10 cellular contexts compared by ENCODE assay signal in the genomic region with DNA sequence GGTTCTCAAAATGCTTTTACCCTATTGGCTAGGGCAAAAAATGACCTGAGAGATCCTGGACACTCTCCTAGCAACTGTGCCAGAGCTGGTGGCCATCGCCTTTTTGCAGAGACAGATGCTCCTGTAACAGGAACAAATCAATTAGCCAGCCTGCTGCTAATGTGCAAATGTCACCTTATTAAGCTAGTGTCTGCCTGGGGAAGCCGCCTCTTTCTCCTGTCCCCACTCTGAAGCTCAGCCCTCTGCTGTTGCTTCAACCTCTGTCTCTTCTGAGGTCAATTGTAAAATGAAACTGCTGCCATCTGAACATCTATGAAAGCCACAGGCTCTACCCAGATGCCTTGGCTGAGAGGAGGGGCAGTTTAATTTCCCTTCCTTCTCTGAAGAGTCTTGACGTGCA.
DNase-seq lines count a peak whose midpoint lies in the region; ATAC-seq and TF ChIP-seq lines count a peak whose summit lies in the region.
"Had no signal": no experiment of that assay in that cellular context is flagged by ENCODE, and none has a peak within 500 bp of the region (broad histone marks: within the 10 kb centered on the region; RNA-seq: fewer than 3 reads in every experiment).

No MANE protein-coding gene starts in this region.

- H3K27ac ChIP-seq in SJCRH30, result no peak overlapping the region
- H3K27ac ChIP-seq: neutrophil had no signal

- no peaks in the 10 kb centered on the region for H3K36me3 Mint-ChIP-seq in activated CD4-positive, alpha-beta T cell treated with anti-CD3 and anti-CD28 coated beads, Interleukin-2, amount 10 ng/mL, durations not matched to agents 24 days and 14 days (ENCODE audit: low read depth)
- no peaks in the 10 kb centered on the region for H3K36me3 Mint-ChIP-seq in progenitor cell of endocrine pancreas (ENCODE audit: insufficient read depth)

- peak overlapping the region; percentile 87 for H3K27ac Mint-ChIP-seq in activated CD4-positive, alpha-beta T cell treated with anti-CD3 and anti-CD28 coated beads, Interleukin-2, amount 10 ng/mL, durations not matched to agents 24 days and 14 days
- peak overlapping the region; percentile 39 for H3K27ac Mint-ChIP-seq in progenitor cell of endocrine pancreas
- H3K27ac Mint-ChIP-seq: HFFc6 had no signal

- H3K27me3 ChIP-seq in SJCRH30, result no peaks in the 10 kb centered on the region
- H3K27me3 ChIP-seq: neutrophil had no signal

- no peak overlapping the region for H3K4me3 ChIP-seq in SJCRH30

- TF ChIP-seq CTCF in progenitor cell of endocrine pancreas (IDR thresholded peaks at IDR 0.05; ENCODE audit: unreplicated experiment), result no peak

- H3K4me1 ChIP-seq in SJCRH30, result no peaks in the 10 kb centered on the region

- no peaks in the 10 kb centered on the region for H3K36me3 ChIP-seq in SJCRH30
- H3K36me3 ChIP-seq: neutrophil had no signal

- H3K27me3 Mint-ChIP-seq in activated CD4-positive, alpha-beta T cell treated with anti-CD3 and anti-CD28 coated beads, Interleukin-2, amount 10 ng/mL, durations not matched to agents 24 days and 14 days, result no peaks in the 10 kb centered on the region
- peaks cover 55% of the 10 kb centered on the region for H3K27me3 Mint-ChIP-seq in progenitor cell of endocrine pancreas

- DNase-seq in activated CD4-positive, alpha-beta T cell treated with anti-CD3 and anti-CD28 coated beads, Interleukin-2, amount 10 ng/mL, durations not matched to agents 24 days and 14 days, result peak; percentile 81
- DNase-seq in activated CD4-positive, alpha-beta T cell treated with anti-CD3 and anti-CD28 coated beads, Interleukin-2, amount 50 U/mL, for 1 hour, result no peak
- peak; percentile 29 for DNase-seq in NCI-H1694 treated with DMSO at 0.1 percent for 48 hours (lab: John Stamatoyannopoulos, UW)
- no peak for DNase-seq in progenitor cell of endocrine pancreas (ENCODE audit: low spot score, unreplicated experiment)
- no peak for DNase-seq in inferior parietal cortex (ENCODE audit: extremely low spot score)
- DNase-seq in retina, result no peak
- no peak for DNase-seq in SJCRH30
- DNase-seq: HFFc6 had no signal

- intact Hi-C loops in activated CD4-positive, alpha-beta T cell treated with anti-CD3 and anti-CD28 coated beads, Interleukin-2, amount 10 ng/mL, durations not matched to agents 24 days and 14 days (cut with micrococcal nuclease), result loop anchor here (2.0 to 10.0 kb wide), 8 partner anchors 81 to 1219 kb away; partner anchors contain the start of genes ACBD6 and GLUL

- H3K9me3 Mint-ChIP-seq in activated CD4-positive, alpha-beta T cell treated with anti-CD3 and anti-CD28 coated beads, Interleukin-2, amount 10 ng/mL, durations not matched to agents 24 days and 14 days, result no peaks in the 10 kb centered on the region
- no peaks in the 10 kb centered on the region for H3K9me3 Mint-ChIP-seq in progenitor cell of endocrine pancreas (ENCODE audit: low read depth)
- H3K9me3 Mint-ChIP-seq: HFFc6 had no signal

- H3K4me3 Mint-ChIP-seq in activated CD4-positive, alpha-beta T cell treated with anti-CD3 and anti-CD28 coated beads, Interleukin-2, amount 10 ng/mL, durations not matched to agents 24 days and 14 days, result peak overlapping the region; percentile 63
- H3K4me3 Mint-ChIP-seq in progenitor cell of endocrine pancreas (ENCODE audit: low read depth), result no peak overlapping the region
- H3K4me3 Mint-ChIP-seq: HFFc6 had no signal

- no peaks in the 10 kb centered on the region for H3K9me3 ChIP-seq in SJCRH30 (replicated peaks)
- H3K9me3 ChIP-seq: neutrophil had no signal

- ATAC-seq in HG02571 (IDR thresholded peaks at IDR 0.05; ENCODE audit: unreplicated experiment), result peak; percentile 66

- peaks cover 39% of the 10 kb centered on the region for H3K4me1 Mint-ChIP-seq in activated CD4-positive, alpha-beta T cell treated with anti-CD3 and anti-CD28 coated beads, Interleukin-2, amount 10 ng/mL, durations not matched to agents 24 days and 14 days
- H3K4me1 Mint-ChIP-seq in progenitor cell of endocrine pancreas (ENCODE audit: low read depth), result peaks cover 16% of the 10 kb centered on the region

Comparison
In these comparisons a context has a peak if more than half of its experiments do, and no peak if none do; other contexts are left out.
1. DNase-seq: peak in activated CD4-positive, alpha-beta T cell treated with anti-CD3 and anti-CD28 coated beads, Interleukin-2, amount 10 ng/mL, durations not matched to agents 24 days and 14 days (single experiment) and NCI-H1694 treated with DMSO at 0.1 percent for 48 hours (single experiment); none in activated CD4-positive, alpha-beta T cell treated with anti-CD3 and anti-CD28 coated beads, Interleukin-2, amount 50 U/mL, for 1 hour (single experiment), progenitor cell of endocrine pancreas (single experiment), inferior parietal cortex (single experiment), retina (single experiment) and SJCRH30 (0 of 2).